ENCODE assay signal across 19 cellular contexts in genomic region chr13:44147222-44147621, GRCh38.
DNase-seq lines count a peak whose midpoint lies in the region; ATAC-seq and TF ChIP-seq lines count a peak whose summit lies in the region.
"Had no signal": no experiment of that assay in that cellular context is flagged by ENCODE, and none has a peak within 500 bp of the region (broad histone marks: within the 10 kb centered on the region; RNA-seq: fewer than 3 reads in every experiment).

No MANE protein-coding gene starts in this region.

- ATAC-seq in GM19351 (IDR thresholded peaks at IDR 0.05; ENCODE audit: unreplicated experiment) = no peak

- no peak for TF ChIP-seq CTCF in HEK293 (tag by site-specific recombination; IDR thresholded peaks at IDR 0.05)

- POLR2A ChIA-PET in HEK293 (lab: Yijun Ruan, JAX) = no interaction called here

- H3K27ac ChIP-seq in HEK293 (ENCODE audit: extremely low read depth, low read depth, low read length) = no peak overlapping the region
- H3K27ac ChIP-seq in angular gyrus (ENCODE audit: low read depth, low read length) = peak overlapping the region; percentile 80
- H3K27ac ChIP-seq in temporal lobe (ENCODE audit: low read depth, low read length) = peak overlapping the region; percentile 92
- H3K27ac ChIP-seq: RWPE1, SK-N-MC had no signal

- DNase-seq in NCI-H146 treated with DMSO at 0.1 percent for 48 hours (lab: John Stamatoyannopoulos, UW; ENCODE audit: unreplicated experiment) (peak; percentile 28), NCI-H1436 treated with DMSO at 0.1 percent for 48 hours (lab: John Stamatoyannopoulos, UW) (no peak), putamen (ENCODE audit: low spot score) (no peak)
- DNase-seq: DMS79; HFFc6; Kasumi-1; NCI-H1694; NCI-H2171 treated with DMSO at 0.1 percent for 48 hours; NCI-H446; NCI-H526; NK-92 treated with Interleukin-12 subunit alpha and Interleukin-12 subunit beta, amount 100 ng/mL, for 24 hours; SHP77 treated with DMSO at 0.1 percent for 48 hours; SW 1271 had no signal

- no peaks in the 10 kb centered on the region for H3K9me3 ChIP-seq in HEK293 (ENCODE audit: control insufficient read depth, insufficient read depth, low read depth, low read length)

- no peak overlapping the region for H3K4me3 ChIP-seq in HEK293 (ENCODE audit: low read depth, low read length)
- H3K4me3 ChIP-seq: SK-N-MC had no signal

- CTCF ChIA-PET in HEK293 (lab: Yijun Ruan, JAX) = no interaction called here

- H3K4me1 ChIP-seq in HEK293 (ENCODE audit: control insufficient read depth, insufficient read depth, low read length) = no peaks in the 10 kb centered on the region

- no peaks in the 10 kb centered on the region for H3K36me3 ChIP-seq in HEK293 (ENCODE audit: control insufficient read depth in 2 of 2, insufficient read depth in 1 of 2, low read length in 2 of 2)

TF ChIP-seq in HEK293, 187 proteins besides CTCF, POLR2A, EP300 and RAD21 (continues in another document):
- peak; percentile 59 for TF ChIP-seq FEZF1 (tag by site-specific recombination; IDR thresholded peaks at IDR 0.05)
- TF ChIP-seq KLF17 (tag by site-specific recombination; IDR thresholded peaks at IDR 0.05) = no peak
- TF ChIP-seq INSM2 (tag by site-specific recombination; IDR thresholded peaks at IDR 0.05) = 0 out of 2 replicates have a peak, but pooled peaks have one; percentile 57
- TF ChIP-seq KLF16 (tag by site-specific recombination; IDR thresholded peaks at IDR 0.05) = no peak
- no peak for TF ChIP-seq ZNF324 (tag by site-specific recombination; IDR thresholded peaks at IDR 0.05)
- TF ChIP-seq SP2 (tag by site-specific recombination; IDR thresholded peaks at IDR 0.05) = no peak
- TF ChIP-seq PRDM6 (tag by site-specific recombination; IDR thresholded peaks at IDR 0.05) = peak; percentile 50
- no peak for TF ChIP-seq ZNF248 (tag by site-specific recombination; IDR thresholded peaks at IDR 0.05)
- TF ChIP-seq ZNF10 (tag by site-specific recombination; IDR thresholded peaks at IDR 0.05) = no peak
- no peak for TF ChIP-seq ZSCAN4 (tag by site-specific recombination; IDR thresholded peaks at IDR 0.05)
- TF ChIP-seq KLF8 (tag by site-specific recombination; IDR thresholded peaks at IDR 0.05) = no peak
- peak; percentile 98 for TF ChIP-seq SP7 (tag by site-specific recombination; IDR thresholded peaks at IDR 0.05)
- TF ChIP-seq ZBTB10 (tag by site-specific recombination; IDR thresholded peaks at IDR 0.05) = no peak
- TF ChIP-seq ZBTB8A (tag by site-specific recombination; IDR thresholded peaks at IDR 0.05) = peak; percentile 24; the same call in 1 of the 2 replicates
- TF ChIP-seq HOXD13 (CRISPR knock-in tag; IDR thresholded peaks at IDR 0.05; ENCODE audit: borderline replicate concordance) = no peak
- peak; percentile 42; the same call in 1 of the 2 replicates for TF ChIP-seq OSR2 (tag by site-specific recombination; IDR thresholded peaks at IDR 0.05)
- TF ChIP-seq ZNF362 (tag by site-specific recombination; IDR thresholded peaks at IDR 0.05) = no peak
- TF ChIP-seq PRDM4 (tag by site-specific recombination; IDR thresholded peaks at IDR 0.05) = no peak
- TF ChIP-seq GLI2 (tag by site-specific recombination; IDR thresholded peaks at IDR 0.05; ENCODE audit: borderline replicate concordance, low read depth) = 0 out of 2 replicates have a peak, but pooled peaks have one; percentile 40
- TF ChIP-seq KLF9 (tag by site-specific recombination; IDR thresholded peaks at IDR 0.05; ENCODE audit: low read depth) = no peak
